ENCODE assay signal across 1 cellular context in genomic region chr19:55385749-55386514, GRCh38.
A peak's percentile ranks its signal among the peaks of the same experiment; 100 is the strongest.
TF ChIP-seq lines count a peak whose summit lies in the region.

TSS of gene RPL28 (plus strand) at chr19:55385932. CDS start at chr19:55386358, 426 bp downstream.

TF ChIP-seq in GM12878, 131 proteins besides CTCF, POLR2A, EP300 and RAD21 (continued from another document):
- no peak for TF ChIP-seq RBBP5 (conservative IDR thresholded peaks at IDR 0.05)
- TF ChIP-seq HDGF (IDR thresholded peaks at IDR 0.05): no peak
- TF ChIP-seq POLR2AphosphoS2 (IDR thresholded peaks at IDR 0.05; ENCODE audit: low read depth, low read length): peak; percentile 99
- peak; percentile 87 for TF ChIP-seq YY1 (IDR thresholded peaks at IDR 0.05; ENCODE audit: low read depth, low read length)
- peak; percentile 67 for TF ChIP-seq HCFC1 (IDR thresholded peaks at IDR 0.05; ENCODE audit: low read length)
- TF ChIP-seq GABPA (IDR thresholded peaks at IDR 0.05; ENCODE audit: low read depth): peak; percentile 89
- TF ChIP-seq ZNF687 (IDR thresholded peaks at IDR 0.05): peak; percentile 73
- TF ChIP-seq GATAD2B (conservative IDR thresholded peaks at IDR 0.05; ENCODE audit: low read depth): peak; percentile 54; the same call in 1 of the 2 replicates
- peak; percentile 64 for TF ChIP-seq RELA (IDR thresholded peaks at IDR 0.05; ENCODE audit: borderline replicate concordance, partially characterized antibody)
- 0 out of 4 replicates have a peak, but pooled peaks of 1 of the 2 experiments have one; percentile 15 for TF ChIP-seq CEBPB (IDR thresholded peaks at IDR 0.05; ENCODE audit: borderline replicate concordance in 1 of 2, low read depth in 2 of 2, low read length in 2 of 2)
- TF ChIP-seq NKRF (conservative IDR thresholded peaks at IDR 0.05): peak; percentile 93
- no peak for TF ChIP-seq SREBF2 (IDR thresholded peaks at IDR 0.05; ENCODE audit: low read length)
- no peak for TF ChIP-seq ZBTB33 (IDR thresholded peaks at IDR 0.05)
- TF ChIP-seq DPF2 (IDR thresholded peaks at IDR 0.05): no peak
- peak; percentile 62; the same call in 1 of the 2 replicates for TF ChIP-seq PKNOX1 (IDR thresholded peaks at IDR 0.05)
- no peak for TF ChIP-seq TARDBP (IDR thresholded peaks at IDR 0.05; ENCODE audit: borderline replicate concordance)
- TF ChIP-seq PAX5 (IDR thresholded peaks at IDR 0.05; ENCODE audit: borderline replicate concordance, low read depth, low read length): peak; percentile 63; the same call in 1 of the 2 replicates
- peak; percentile 100 for TF ChIP-seq TAF1 (IDR thresholded peaks at IDR 0.05; ENCODE audit: borderline replicate concordance, low read depth, low read length)
- peak; percentile 87 for TF ChIP-seq CREB1 (IDR thresholded peaks at IDR 0.05; ENCODE audit: low read depth)
- TF ChIP-seq NR2F1 (conservative IDR thresholded peaks at IDR 0.05): 0 out of 2 replicates have a peak, but pooled peaks have one; percentile 20
- TF ChIP-seq NRF1 (conservative IDR thresholded peaks at IDR 0.05; ENCODE audit: low read depth, low read length): no peak
- no peak for TF ChIP-seq NFYA (IDR thresholded peaks at IDR 0.05; ENCODE audit: borderline replicate concordance, low read depth, low read length)
- 0 out of 2 replicates have a peak, but pooled peaks have one; percentile 42 for TF ChIP-seq RB1 (IDR thresholded peaks at IDR 0.05; ENCODE audit: borderline replicate concordance)
- no peak for TF ChIP-seq RAD51 (IDR thresholded peaks at IDR 0.05)
- TF ChIP-seq ELK1 (IDR thresholded peaks at IDR 0.05; ENCODE audit: low read depth, low read length): peak; percentile 42; the same call in 1 of the 2 replicates
- peak; percentile 93; the same call in 1 of the 2 replicates for TF ChIP-seq TCF3 (IDR thresholded peaks at IDR 0.05; ENCODE audit: borderline replicate concordance, insufficient read depth, low read depth, low read length)
- no peak for TF ChIP-seq BRCA1 (IDR thresholded peaks at IDR 0.05; ENCODE audit: low read depth, low read length)
- no peak for TF ChIP-seq MYC (IDR thresholded peaks at IDR 0.05; ENCODE audit: insufficient read depth, insufficient read length, insufficient replicate concordance, low read length, severe bottlenecking)
